In the genomic region with DNA sequence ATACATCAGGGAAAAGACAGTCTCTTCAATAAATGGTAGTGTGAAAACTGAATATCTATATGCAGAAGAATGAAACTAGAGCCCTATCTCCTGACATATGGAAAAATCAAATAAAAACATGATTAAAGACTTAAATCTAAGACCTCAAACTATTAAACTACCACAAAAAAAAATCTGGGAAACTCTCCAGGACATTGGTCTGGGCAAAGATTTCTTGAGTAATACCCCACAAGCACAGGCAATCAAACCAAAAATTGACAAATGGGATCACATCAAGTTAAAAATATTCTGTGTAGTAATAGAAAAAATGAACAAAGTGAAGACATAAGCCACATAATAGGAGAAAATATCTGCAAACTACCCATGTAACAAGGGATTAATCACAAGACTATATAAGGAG, we compare ENCODE assay signal across 25 cellular contexts.
"Had no signal": no experiment of that assay in that cellular context is flagged by ENCODE, and none has a peak within 500 bp of the region (broad histone marks: within the 10 kb centered on the region; RNA-seq: fewer than 3 reads in every experiment).

No MANE protein-coding gene starts in this region.

- H3K27me3 ChIP-seq: gastroesophageal sphincter, heart left ventricle, hepatocyte, neural progenitor cell, sigmoid colon, spleen, tibial nerve, upper lobe of left lung had no signal

- DNase-seq: cerebellar nuclear complex; cortex of kidney; effector memory CD8-positive, alpha-beta T cell; erythroblast; heart left ventricle; kidney; mesenchymal stem cell; midbrain; naive thymus-derived CD4-positive, alpha-beta T cell; right cardiac atrium; sigmoid colon; spleen; stimulated activated CD4-positive, alpha-beta T cell treated with anti-CD3 and anti-CD28 coated beads, Interleukin-4, amount 100 ng/mL, for 4 hours; stimulated activated naive CD8-positive, alpha-beta T cell treated with anti-CD3 and anti-CD28 coated beads, Interleukin-15, Interleukin-2, amounts not matched to agents 100 U/mL and 50 U/mL, for 24 hours; upper lobe of left lung had no signal

- H3K4me1 ChIP-seq: gastroesophageal sphincter, heart left ventricle, neural progenitor cell, parathyroid adenoma, prostate gland, sigmoid colon, spleen, tibial nerve, upper lobe of left lung had no signal

- H3K27ac ChIP-seq: gastroesophageal sphincter, heart left ventricle, hepatocyte, neural progenitor cell, parathyroid adenoma, prostate gland, sigmoid colon, skin epidermis, spleen, thoracic aorta, tibial nerve, upper lobe of left lung had no signal

- ATAC-seq: effector memory CD8-positive, alpha-beta T cell; gastroesophageal sphincter; heart left ventricle; left lobe of liver; naive thymus-derived CD4-positive, alpha-beta T cell; right cardiac atrium; stimulated activated memory B cell treated with anti-CD40 and anti-IgM and Interleukin-4, amounts not matched to agents 10 μg/mL and 1 μg/mL and 100 μg/mL, for 72 hours; stimulated activated naive CD8-positive, alpha-beta T cell treated with anti-CD3 and anti-CD28 coated beads, Interleukin-15, Interleukin-2, amounts not matched to agents 100 U/mL and 50 U/mL, for 24 hours had no signal
